ENCODE assay signal across 14 cellular contexts in the genomic region with DNA sequence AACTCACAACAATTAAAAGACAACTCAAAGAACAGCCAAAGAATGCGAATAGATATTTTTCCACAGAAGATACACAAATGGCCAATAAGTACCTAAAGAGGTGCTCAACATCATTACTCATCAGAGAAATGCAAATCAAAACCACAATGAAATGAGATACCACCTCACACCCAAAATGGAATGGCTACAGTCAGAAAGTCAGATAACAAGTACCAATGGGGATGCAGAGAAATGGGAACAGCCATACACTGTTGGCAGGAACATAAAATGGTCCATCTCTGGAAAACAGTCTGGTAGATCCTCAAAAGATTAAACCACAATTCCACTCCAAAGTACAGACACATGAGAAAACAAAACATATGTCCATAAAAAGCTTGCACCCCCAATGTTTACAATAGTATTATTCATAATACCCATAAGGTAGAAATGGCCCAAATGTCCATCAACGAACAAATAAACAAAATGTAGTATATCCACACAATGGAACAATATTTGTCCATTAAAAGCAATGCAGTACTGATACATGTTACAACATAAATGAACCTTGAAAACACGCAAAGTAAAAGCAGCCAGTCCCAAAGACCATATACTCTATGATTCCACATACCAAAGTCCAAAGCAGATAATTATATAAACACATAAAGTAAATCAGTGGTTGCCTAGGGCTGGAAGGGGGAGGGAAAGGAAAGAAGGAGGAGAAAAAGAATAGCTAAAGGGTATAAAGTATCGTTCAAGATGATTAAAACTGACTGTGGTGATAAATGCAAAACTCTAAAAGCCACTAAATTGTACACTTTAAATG. TPM values are rescaled to one million over a fixed set of nuclear protein-coding genes. Genes with fewer than 3 reads are reported as not detected.
A peak's percentile ranks its signal among the peaks of the same experiment; 100 is the strongest.
DNase-seq lines count a peak whose midpoint lies in the region; ATAC-seq and TF ChIP-seq lines count a peak whose summit lies in the region.
"Had no signal": no experiment of that assay in that cellular context is flagged by ENCODE, and none has a peak within 500 bp of the region (broad histone marks: within the 10 kb centered on the region; RNA-seq: fewer than 3 reads in every experiment).

No MANE protein-coding gene starts in this region.

- H3K36me3 ChIP-seq in CD8-positive, alpha-beta memory T cell (ENCODE audit: insufficient read depth, low read length) = no peaks in the 10 kb centered on the region
- H3K36me3 ChIP-seq: thyroid gland had no signal

- no peak for ATAC-seq in stimulated activated memory B cell treated with anti-CD40 and anti-IgM and Interleukin-4, amounts not matched to agents 10 μg/mL and 1 μg/mL and 100 μg/mL, for 72 hours
- ATAC-seq in GM21825 (IDR thresholded peaks at IDR 0.05; ENCODE audit: unreplicated experiment) = no peak

- H3K9me3 ChIP-seq in CD8-positive, alpha-beta memory T cell (ENCODE audit: low read length) = no peaks in the 10 kb centered on the region
- H3K9me3 ChIP-seq: thyroid gland had no signal

- POLR2A ChIA-PET in CD8-positive, alpha-beta memory T cell (lab: Charles Lee) = no interaction called here

- no peaks in the 10 kb centered on the region for H3K27me3 ChIP-seq in CD8-positive, alpha-beta memory T cell (ENCODE audit: insufficient read depth, low read length, poor library complexity, severe bottlenecking)
- H3K27me3 ChIP-seq: thyroid gland had no signal

- H3K4me1 ChIP-seq in CD8-positive, alpha-beta memory T cell (ENCODE audit: insufficient read depth, low read length) = peaks cover 13% of the 10 kb centered on the region
- H3K4me1 ChIP-seq: thyroid gland had no signal

- peak overlapping the region; percentile 67 for H3K27ac Mint-ChIP-seq in activated T-cell treated with anti-CD3 and anti-CD28 coated beads, Interleukin-2, amount 50 U/mL, for 24 hours
- peak overlapping the region; percentile 5 for H3K27ac Mint-ChIP-seq in chondrocyte (ENCODE audit: unreplicated experiment)
- peak overlapping the region; percentile 15 for H3K27ac Mint-ChIP-seq in stimulated activated memory B cell treated with anti-CD40 and anti-IgM and Interleukin-4, amounts not matched to agents 10 μg/mL and 1 μg/mL and 100 μg/mL, for 72 hours
- H3K27ac Mint-ChIP-seq in CD8-positive, alpha-beta memory T cell = peak overlapping the region in 2 of 8 donors; percentile 44 to 56
- H3K27ac Mint-ChIP-seq: IgD-negative memory B cell; T-helper 1 cell treated with Interleukin-12 subunit alpha and Interleukin-12 subunit beta and Interleukin-4 antibody, amounts not matched to agents 30 μg/mL and 1 μg/mL, for 36 hours had no signal

- no peak overlapping the region for H3K4me3 Mint-ChIP-seq in activated T-cell treated with anti-CD3 and anti-CD28 coated beads, Interleukin-2, amount 50 U/mL, for 24 hours
- no peak overlapping the region for H3K4me3 Mint-ChIP-seq in chondrocyte (ENCODE audit: unreplicated experiment)
- H3K4me3 Mint-ChIP-seq in stimulated activated memory B cell treated with anti-CD40 and anti-IgM and Interleukin-4, amounts not matched to agents 10 μg/mL and 1 μg/mL and 100 μg/mL, for 72 hours = no peak overlapping the region
- H3K4me3 Mint-ChIP-seq in CD8-positive, alpha-beta memory T cell = peak overlapping the region in 1 of 7 donors; percentile 13
- H3K4me3 Mint-ChIP-seq: T-helper 1 cell treated with Interleukin-12 subunit alpha and Interleukin-12 subunit beta and Interleukin-4 antibody, amounts not matched to agents 30 μg/mL and 1 μg/mL, for 36 hours had no signal

- H3K27me3 Mint-ChIP-seq in activated T-cell treated with anti-CD3 and anti-CD28 coated beads, Interleukin-2, amount 50 U/mL, for 24 hours = no peaks in the 10 kb centered on the region
- no peaks in the 10 kb centered on the region for H3K27me3 Mint-ChIP-seq in chondrocyte (ENCODE audit: low read depth)
- no peaks in the 10 kb centered on the region for H3K27me3 Mint-ChIP-seq in stimulated activated memory B cell treated with anti-CD40 and anti-IgM and Interleukin-4, amounts not matched to agents 10 μg/mL and 1 μg/mL and 100 μg/mL, for 72 hours
- no peaks in the 10 kb centered on the region for H3K27me3 Mint-ChIP-seq in CD8-positive, alpha-beta memory T cell
- H3K27me3 Mint-ChIP-seq: IgD-negative memory B cell had no signal

- H3K27ac ChIP-seq in CD8-positive, alpha-beta memory T cell (ENCODE audit: low read depth, low read length) = no peak overlapping the region
- H3K27ac ChIP-seq: thyroid gland had no signal

- H3K9me3 Mint-ChIP-seq in activated T-cell treated with anti-CD3 and anti-CD28 coated beads, Interleukin-2, amount 50 U/mL, for 24 hours = peaks cover 2% of the 10 kb centered on the region
- peaks cover 5% of the 10 kb centered on the region for H3K9me3 Mint-ChIP-seq in chondrocyte (ENCODE audit: low read depth)
- peaks cover 5% of the 10 kb centered on the region for H3K9me3 Mint-ChIP-seq in stimulated activated memory B cell treated with anti-CD40 and anti-IgM and Interleukin-4, amounts not matched to agents 10 μg/mL and 1 μg/mL and 100 μg/mL, for 72 hours
- peaks cover 0 to 1% (median 0%) of the 10 kb centered on the region in 5 donors for H3K9me3 Mint-ChIP-seq in CD8-positive, alpha-beta memory T cell

- H3K4me1 Mint-ChIP-seq in activated T-cell treated with anti-CD3 and anti-CD28 coated beads, Interleukin-2, amount 50 U/mL, for 24 hours (ENCODE audit: low read depth) = peaks cover 69% of the 10 kb centered on the region
- H3K4me1 Mint-ChIP-seq in chondrocyte (ENCODE audit: low read depth) = peaks cover 31% of the 10 kb centered on the region
- peaks cover 79% of the 10 kb centered on the region for H3K4me1 Mint-ChIP-seq in stimulated activated memory B cell treated with anti-CD40 and anti-IgM and Interleukin-4, amounts not matched to agents 10 μg/mL and 1 μg/mL and 100 μg/mL, for 72 hours
- peaks cover 58 to 81% (median 78%) of the 10 kb centered on the region in 3 donors for H3K4me1 Mint-ChIP-seq in CD8-positive, alpha-beta memory T cell

- H3K4me3 ChIP-seq in CD8-positive, alpha-beta memory T cell (ENCODE audit: low read length) = no peak overlapping the region
- H3K4me3 ChIP-seq: thyroid gland had no signal

- CTCF ChIA-PET in CD8-positive, alpha-beta memory T cell (lab: Charles Lee) = interaction anchor here (1.3 kb wide), 1 partner anchor 21 kb away, joined by 3 read pairs; no protein-coding TSS in a partner anchor

- DNase-seq in activated T-cell treated with anti-CD3 and anti-CD28 coated beads, Interleukin-2, amount 50 U/mL, for 24 hours = no peak
- DNase-seq in activated T-cell treated with anti-CD3 and anti-CD28 coated beads for 4 hours (no peak), HT-29 (ENCODE audit: low spot score) (peak; percentile 30), chondrocyte (ENCODE audit: low spot score) (no peak), NCI-H2081 (lab: John Stamatoyannopoulos, UW) (no peak)
- no peak for DNase-seq in CD8-positive, alpha-beta memory T cell
- DNase-seq: EL, NCI-H2029, OCI-M1, thyroid gland had no signal

- peaks cover 41% of the 10 kb centered on the region for H3K36me3 Mint-ChIP-seq in activated T-cell treated with anti-CD3 and anti-CD28 coated beads, Interleukin-2, amount 50 U/mL, for 24 hours (ENCODE audit: low read depth)
- peaks cover 5% of the 10 kb centered on the region for H3K36me3 Mint-ChIP-seq in chondrocyte (ENCODE audit: low read depth)
- peaks cover 23% of the 10 kb centered on the region for H3K36me3 Mint-ChIP-seq in stimulated activated memory B cell treated with anti-CD40 and anti-IgM and Interleukin-4, amounts not matched to agents 10 μg/mL and 1 μg/mL and 100 μg/mL, for 72 hours
- peaks cover 6 to 8% (median 8%) of the 10 kb centered on the region in 3 donors for H3K36me3 Mint-ChIP-seq in CD8-positive, alpha-beta memory T cell

- no peak for TF ChIP-seq CTCF in chondrocyte (IDR thresholded peaks at IDR 0.05)

RNA-seq across cellular contexts. Expression of gene USP12, which starts 19.6 kb away (rescaled TPM):
- 18.7 and 19.4 TPM in 2 replicates for total RNA-seq in HT-29 (2014; rRNA removed; shearing (Covaris generic))
- total RNA-seq in chondrocyte = 23.2 to 34.9 TPM (median 26.4 TPM) in 3 replicates
- 10 to 100 TPM; 72.1 to 73.2 TPM for total RNA-seq in CD8-positive, alpha-beta memory T cell
- 14.5 TPM for polyA plus RNA-seq in CD8-positive, alpha-beta memory T cell
